12 cellular contexts compared by ENCODE assay signal in the genomic region with DNA sequence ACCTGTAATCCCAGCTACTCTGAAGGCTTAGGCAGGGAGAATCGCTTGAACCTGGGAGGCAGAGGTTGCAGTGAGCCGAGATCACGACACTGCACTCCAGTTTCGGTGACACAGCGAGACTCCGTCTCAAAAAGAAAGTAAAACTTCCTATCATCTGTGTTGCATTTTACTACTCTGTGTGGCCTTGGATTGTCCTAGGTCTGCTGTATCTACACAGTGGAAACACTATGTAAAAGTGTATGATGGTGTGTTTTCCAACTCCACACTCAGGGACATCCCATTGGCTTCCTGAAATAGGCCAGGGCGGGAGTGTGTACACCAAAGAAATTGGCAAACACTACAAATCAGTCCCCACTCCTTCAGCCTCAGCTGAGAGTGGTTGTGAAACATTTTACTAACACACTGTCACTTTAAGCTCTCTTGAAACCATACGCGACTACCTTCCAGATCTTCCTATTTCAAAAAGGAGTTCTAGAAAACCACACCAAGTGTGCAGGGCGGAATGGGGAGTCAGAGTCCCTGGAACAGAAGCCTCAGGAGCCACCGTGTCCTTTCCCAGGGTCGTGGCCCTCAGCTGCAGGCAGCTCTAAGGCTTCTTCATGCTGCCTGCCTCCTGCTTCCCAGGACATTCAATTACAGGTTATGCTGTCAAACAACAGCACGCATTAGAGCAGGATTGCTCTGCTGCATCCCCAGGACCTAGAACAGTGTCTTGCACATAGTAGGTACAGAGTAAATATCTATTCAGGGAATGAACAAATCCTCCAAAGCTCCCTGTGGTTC.
DNase-seq lines count a peak whose midpoint lies in the region; ATAC-seq and TF ChIP-seq lines count a peak whose summit lies in the region.
"Had no signal": no experiment of that assay in that cellular context is flagged by ENCODE, and none has a peak within 500 bp of the region (broad histone marks: within the 10 kb centered on the region; RNA-seq: fewer than 3 reads in every experiment).

No MANE protein-coding gene starts in this region.

- H3K9me3 ChIP-seq in OCI-LY3 (ENCODE audit: insufficient read depth, low read length) (no peaks in the 10 kb centered on the region), right cardiac atrium (ENCODE audit: control insufficient read depth, low read length) (no peaks in the 10 kb centered on the region), vagina (no peaks in the 10 kb centered on the region)

- no peaks in the 10 kb centered on the region for H3K27me3 ChIP-seq in OCI-LY3 (ENCODE audit: low read depth, low read length)
- H3K27me3 ChIP-seq in right cardiac atrium (ENCODE audit: control insufficient read depth, insufficient read depth), result no peaks in the 10 kb centered on the region
- H3K27me3 ChIP-seq in vagina, result no peaks in the 10 kb centered on the region

- no peak for DNase-seq in activated CD4-positive, alpha-beta T cell treated with anti-CD3 and anti-CD28 coated beads for 36 hours
- no peak for DNase-seq in activated CD4-positive, alpha-beta T cell treated with anti-CD3 and anti-CD28 coated beads, Interleukin-2, amount 50 U/mL, for 4 hours
- DNase-seq in right cardiac atrium (no peak), vagina (ENCODE audit: extremely low spot score in 2 of 2) (no peak), hippocampal formation (lab: John Stamatoyannopoulos, UW) (no peak), posterior cingulate gyrus (no peak)
- DNase-seq in stimulated activated CD4-positive, alpha-beta T cell treated with anti-CD3 and anti-CD28 coated beads, Interleukin-4, amount 100 ng/mL, for 1 hour, result no peak
- DNase-seq: activated CD4-positive, CD25-positive, alpha-beta regulatory T cell; naive B cell; NCI-H2029; stimulated activated naive CD8-positive, alpha-beta T cell treated with anti-CD3 and anti-CD28 coated beads, Interleukin-15, amount 100 ng/mL, for 72 hours had no signal

- CTCF ChIA-PET in activated CD4-positive, alpha-beta T cell treated with anti-CD3 and anti-CD28 coated beads for 36 hours (lab: Charles Lee), result no interaction called here

- H4K20me1 ChIP-seq in OCI-LY3 (ENCODE audit: insufficient read depth, low read length), result no peaks in the 10 kb centered on the region

- peak overlapping the region; percentile 90 for H2AFZ ChIP-seq in OCI-LY3 (ENCODE audit: low read depth, low read length)

- H3K27ac ChIP-seq in OCI-LY3 (ENCODE audit: low read length) (peak overlapping the region; percentile 17; the same call in 1 of the 2 replicates), right cardiac atrium (ENCODE audit: low read length) (peak overlapping the region; percentile 78), vagina (no peak overlapping the region)

- H3K36me3 Mint-ChIP-seq in activated CD4-positive, alpha-beta T cell treated with anti-CD3 and anti-CD28 coated beads for 36 hours (ENCODE audit: low read depth), result no peaks in the 10 kb centered on the region
- H3K36me3 Mint-ChIP-seq: naive B cell had no signal

- H3K4me1 ChIP-seq in OCI-LY3 (ENCODE audit: low read length) (peaks cover 23% of the 10 kb centered on the region), right cardiac atrium (ENCODE audit: control insufficient read depth, insufficient read depth, low read length) (peaks cover 6% of the 10 kb centered on the region), vagina (peaks cover 15% of the 10 kb centered on the region)

- peaks cover 3% of the 10 kb centered on the region for H3K27me3 Mint-ChIP-seq in activated CD4-positive, alpha-beta T cell treated with anti-CD3 and anti-CD28 coated beads for 36 hours
- H3K27me3 Mint-ChIP-seq: naive B cell; stimulated activated naive CD8-positive, alpha-beta T cell treated with anti-CD3 and anti-CD28 coated beads, Interleukin-15, amount 100 ng/mL, for 72 hours had no signal

- TF ChIP-seq CTCF in OCI-LY3 (IDR thresholded peaks at IDR 0.05; ENCODE audit: low read depth, low read length) (no peak), vagina (IDR thresholded peaks at IDR 0.05) (no peak)

- peak overlapping the region; percentile 82 for H3K4me2 ChIP-seq in OCI-LY3 (ENCODE audit: low read length)

- H3K9ac ChIP-seq in OCI-LY3 (ENCODE audit: low read length), result peak overlapping the region; percentile 52

- peak overlapping the region; percentile 65 for H3K4me3 ChIP-seq in OCI-LY3 (ENCODE audit: low read length)
- peak overlapping the region; percentile 22 for H3K4me3 ChIP-seq in right cardiac atrium (ENCODE audit: low read length)
- peak overlapping the region; percentile 1 to 5 for H3K4me3 ChIP-seq in vagina

- intact Hi-C loops in activated CD4-positive, alpha-beta T cell treated with anti-CD3 and anti-CD28 coated beads for 36 hours (cut with DNase I, micrococcal nuclease), result no loop called here
- intact Hi-C loops in right cardiac atrium (cut with DNase I) (loop anchor here in 1 of 4 donors (10.0 kb wide), 1 partner anchor 85 kb away; no protein-coding TSS in a partner anchor), vagina (cut with DNase I) (no loop called here), posterior cingulate gyrus (cut with DNase I) (no loop called here)

- TF ChIP-seq POLR2A in vagina (IDR thresholded peaks at IDR 0.05), result no peak

- no peaks in the 10 kb centered on the region for H3K4me1 Mint-ChIP-seq in activated CD4-positive, alpha-beta T cell treated with anti-CD3 and anti-CD28 coated beads for 36 hours
- H3K4me1 Mint-ChIP-seq: stimulated activated naive CD8-positive, alpha-beta T cell treated with anti-CD3 and anti-CD28 coated beads, Interleukin-15, amount 100 ng/mL, for 72 hours had no signal

- 65% methylated on average over 13 of the region's 13 CpGs for WGBS in right cardiac atrium

- H3K4me3 Mint-ChIP-seq in activated CD4-positive, alpha-beta T cell treated with anti-CD3 and anti-CD28 coated beads for 36 hours, result no peak overlapping the region
- H3K4me3 Mint-ChIP-seq: naive B cell; stimulated activated naive CD8-positive, alpha-beta T cell treated with anti-CD3 and anti-CD28 coated beads, Interleukin-15, amount 100 ng/mL, for 72 hours had no signal

- ATAC-seq in activated CD4-positive, alpha-beta T cell treated with anti-CD3 and anti-CD28 coated beads for 36 hours, result peak; percentile 39
- peak; percentile 82 to 91 for ATAC-seq in right cardiac atrium
- ATAC-seq: stimulated activated naive CD8-positive, alpha-beta T cell treated with anti-CD3 and anti-CD28 coated beads, Interleukin-15, amount 100 ng/mL, for 72 hours had no signal

- POLR2A ChIA-PET in activated CD4-positive, alpha-beta T cell treated with anti-CD3 and anti-CD28 coated beads for 36 hours (lab: Charles Lee), result no interaction called here

- H3K79me2 ChIP-seq in OCI-LY3 (ENCODE audit: low read length), result no peaks in the 10 kb centered on the region

- H3K27ac Mint-ChIP-seq in activated CD4-positive, alpha-beta T cell treated with anti-CD3 and anti-CD28 coated beads for 36 hours, result no peak overlapping the region
- H3K27ac Mint-ChIP-seq: naive B cell; stimulated activated naive CD8-positive, alpha-beta T cell treated with anti-CD3 and anti-CD28 coated beads, Interleukin-15, amount 100 ng/mL, for 72 hours had no signal

- H3K36me3 ChIP-seq in OCI-LY3 (replicated peaks; ENCODE audit: low read depth, low read length), result no peaks in the 10 kb centered on the region
- no peaks in the 10 kb centered on the region for H3K36me3 ChIP-seq in vagina

- no peaks in the 10 kb centered on the region for H3K9me3 Mint-ChIP-seq in activated CD4-positive, alpha-beta T cell treated with anti-CD3 and anti-CD28 coated beads for 36 hours (ENCODE audit: low read depth)
- H3K9me3 Mint-ChIP-seq: stimulated activated naive CD8-positive, alpha-beta T cell treated with anti-CD3 and anti-CD28 coated beads, Interleukin-15, amount 100 ng/mL, for 72 hours had no signal

Comparison
In these comparisons a context has a peak if more than half of its experiments do, and no peak if none do; other contexts are left out.
1. H3K4me3 ChIP-seq: peak in every context shown above with its lines; median percentile 65 in OCI-LY3; 22 in right cardiac atrium; 3 in vagina.